ENCODE assay signal across 1 cellular context in the genomic region with DNA sequence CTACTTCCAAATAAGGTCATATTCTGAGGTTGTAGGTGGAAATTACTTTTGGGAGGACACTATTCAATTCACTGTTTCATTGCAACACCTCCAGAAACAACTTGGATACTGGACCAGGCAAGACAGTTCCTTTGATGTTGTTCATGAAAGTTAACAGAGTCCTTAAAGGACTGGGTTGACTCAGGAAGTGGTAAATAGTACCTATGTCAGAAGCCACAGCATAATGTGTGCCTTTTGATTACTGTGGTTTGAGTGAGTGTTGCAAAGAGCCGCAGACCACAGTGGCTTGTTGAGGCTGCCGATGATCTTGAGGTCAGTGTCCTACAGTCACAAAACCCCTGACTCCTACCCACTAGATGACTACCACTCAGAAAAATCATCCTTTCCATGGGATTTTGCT.
TF ChIP-seq lines count a peak whose summit lies in the region.

No MANE protein-coding gene starts in this region.

TF ChIP-seq in HepG2, 621 proteins besides CTCF, POLR2A, EP300 and RAD21 (continued from another document):
- TF ChIP-seq, protein P1, sequence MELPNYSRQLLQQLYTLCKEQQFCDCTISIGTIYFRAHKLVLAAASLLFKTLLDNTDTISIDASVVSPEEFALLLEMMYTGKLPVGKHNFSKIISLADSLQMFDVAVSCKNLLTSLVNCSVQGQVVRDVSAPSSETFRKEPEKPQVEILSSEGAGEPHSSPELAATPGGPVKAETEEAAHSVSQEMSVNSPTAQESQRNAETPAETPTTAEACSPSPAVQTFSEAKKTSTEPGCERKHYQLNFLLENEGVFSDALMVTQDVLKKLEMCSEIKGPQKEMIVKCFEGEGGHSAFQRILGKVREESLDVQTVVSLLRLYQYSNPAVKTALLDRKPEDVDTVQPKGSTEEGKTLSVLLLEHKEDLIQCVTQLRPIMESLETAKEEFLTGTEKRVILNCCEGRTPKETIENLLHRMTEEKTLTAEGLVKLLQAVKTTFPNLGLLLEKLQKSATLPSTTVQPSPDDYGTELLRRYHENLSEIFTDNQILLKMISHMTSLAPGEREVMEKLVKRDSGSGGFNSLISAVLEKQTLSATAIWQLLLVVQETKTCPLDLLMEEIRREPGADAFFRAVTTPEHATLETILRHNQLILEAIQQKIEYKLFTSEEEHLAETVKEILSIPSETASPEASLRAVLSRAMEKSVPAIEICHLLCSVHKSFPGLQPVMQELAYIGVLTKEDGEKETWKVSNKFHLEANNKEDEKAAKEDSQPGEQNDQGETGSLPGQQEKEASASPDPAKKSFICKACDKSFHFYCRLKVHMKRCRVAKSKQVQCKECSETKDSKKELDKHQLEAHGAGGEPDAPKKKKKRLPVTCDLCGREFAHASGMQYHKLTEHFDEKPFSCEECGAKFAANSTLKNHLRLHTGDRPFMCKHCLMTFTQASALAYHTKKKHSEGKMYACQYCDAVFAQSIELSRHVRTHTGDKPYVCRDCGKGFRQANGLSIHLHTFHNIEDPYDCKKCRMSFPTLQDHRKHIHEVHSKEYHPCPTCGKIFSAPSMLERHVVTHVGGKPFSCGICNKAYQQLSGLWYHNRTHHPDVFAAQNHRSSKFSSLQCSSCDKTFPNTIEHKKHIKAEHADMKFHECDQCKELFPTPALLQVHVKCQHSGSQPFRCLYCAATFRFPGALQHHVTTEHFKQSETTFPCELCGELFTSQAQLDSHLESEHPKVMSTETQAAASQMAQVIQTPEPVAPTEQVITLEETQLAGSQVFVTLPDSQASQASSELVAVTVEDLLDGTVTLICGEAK (IDR thresholded peaks at IDR 0.05), result no peak
- TF ChIP-seq, protein P1 (CRISPR knock-in tag; IDR thresholded peaks at IDR 0.05), result no peak
- TF ChIP-seq UBTF (CRISPR knock-in tag; IDR thresholded peaks at IDR 0.05) (no peak), MAZ (IDR thresholded peaks at IDR 0.05; ENCODE audit: borderline replicate concordance, low read depth, low read length) (no peak), MAZ (CRISPR knock-in tag; IDR thresholded peaks at IDR 0.05; ENCODE audit: low read depth) (no peak), ZNF180 (CRISPR knock-in tag; IDR thresholded peaks at IDR 0.05; ENCODE audit: borderline replicate concordance, low read depth) (no peak), TCF7 (IDR thresholded peaks at IDR 0.05; ENCODE audit: low read depth) (peak; percentile 44; the same call in 1 of the 2 replicates), ZNF367 (CRISPR knock-in tag; IDR thresholded peaks at IDR 0.05; ENCODE audit: borderline replicate concordance) (no peak)
